ENCODE assay signal across 1 cellular context in genomic region chr18:3675994-3676393, GRCh38.
TF ChIP-seq lines count a peak whose summit lies in the region.

No MANE protein-coding gene starts in this region.

TF ChIP-seq in K562, 482 proteins besides CTCF, POLR2A, EP300 and RAD21 (continued from another document and continues in another):
- TF ChIP-seq ZC3H11A (IDR thresholded peaks at IDR 0.05; ENCODE audit: low read depth, low read length) (0 out of 2 replicates have a peak, but pooled peaks have one; percentile 31), RREB1 (CRISPR knock-in tag; IDR thresholded peaks at IDR 0.05) (no peak), TCF3 (CRISPR knock-in tag; IDR thresholded peaks at IDR 0.05) (no peak), USF2 (CRISPR knock-in tag; IDR thresholded peaks at IDR 0.05) (no peak), C11orf30 (IDR thresholded peaks at IDR 0.05; ENCODE audit: low read depth) (no peak), NFRKB (IDR thresholded peaks at IDR 0.05; ENCODE audit: low read depth) (peak; percentile 70; the same call in 1 of the 2 replicates), PHB2 (IDR thresholded peaks at IDR 0.05; ENCODE audit: low read depth) (no peak), ARID3B (CRISPR knock-in tag; IDR thresholded peaks at IDR 0.05; ENCODE audit: borderline replicate concordance) (no peak), CHAMP1 (IDR thresholded peaks at IDR 0.05) (no peak), ZNF253 (CRISPR knock-in tag; conservative IDR thresholded peaks at IDR 0.05) (no peak), ILK (tag; IDR thresholded peaks at IDR 0.05; ENCODE audit: borderline replicate concordance, low read depth) (no peak), MYC (IDR thresholded peaks at IDR 0.05; ENCODE audit: low read depth, low read length) (peak; percentile 95), MYC (CRISPR knock-in tag; IDR thresholded peaks at IDR 0.05; ENCODE audit: borderline replicate concordance, low read depth) (no peak), JUND (IDR thresholded peaks at IDR 0.05; ENCODE audit: borderline replicate concordance, low read depth, low read length) (no peak), JUND (tag; IDR thresholded peaks at IDR 0.05; ENCODE audit: borderline replicate concordance, low read depth, low read length) (no peak), ZBTB33 (CRISPR knock-in tag; IDR thresholded peaks at IDR 0.05) (0 out of 2 replicates have a peak, but pooled peaks have one; percentile 28), SMAD4 (CRISPR knock-in tag; conservative IDR thresholded peaks at IDR 0.05) (peak; percentile 56; the same call in 1 of the 2 replicates), SMARCA4 (IDR thresholded peaks at IDR 0.05) (no peak), E2F4 (CRISPR knock-in tag; IDR thresholded peaks at IDR 0.05; ENCODE audit: low read depth) (no peak), NONO (IDR thresholded peaks at IDR 0.05; ENCODE audit: low read depth in 2 of 2, low read length in 1 of 2) (no peak), CEBPB (tag; IDR thresholded peaks at IDR 0.05) (peak; percentile 91), U2AF1 (optimal IDR thresholded peaks at IDR 0.05; ENCODE audit: low read depth, low read length) (no peak), ZBTB11 (CRISPR knock-in tag; IDR thresholded peaks at IDR 0.05) (no peak), HDAC2 (IDR thresholded peaks at IDR 0.05) (no peak), DMBX1 (CRISPR knock-in tag; IDR thresholded peaks at IDR 0.05; ENCODE audit: borderline replicate concordance) (no peak), TCF15 (CRISPR knock-in tag; IDR thresholded peaks at IDR 0.05) (no peak), THRA (IDR thresholded peaks at IDR 0.05) (no peak), ZBTB5 (IDR thresholded peaks at IDR 0.05) (no peak), XRCC5 (IDR thresholded peaks at IDR 0.05; ENCODE audit: low read depth, low read length) (no peak), TBP (optimal IDR thresholded peaks at IDR 0.05; ENCODE audit: low read depth, low read length) (peak; percentile 24), WHSC1 (IDR thresholded peaks at IDR 0.05; ENCODE audit: low read length) (no peak), THRAP3 (IDR thresholded peaks at IDR 0.05; ENCODE audit: borderline replicate concordance) (no peak), MBD1 (CRISPR knock-in tag; IDR thresholded peaks at IDR 0.05) (no peak)
